In the genomic region with DNA sequence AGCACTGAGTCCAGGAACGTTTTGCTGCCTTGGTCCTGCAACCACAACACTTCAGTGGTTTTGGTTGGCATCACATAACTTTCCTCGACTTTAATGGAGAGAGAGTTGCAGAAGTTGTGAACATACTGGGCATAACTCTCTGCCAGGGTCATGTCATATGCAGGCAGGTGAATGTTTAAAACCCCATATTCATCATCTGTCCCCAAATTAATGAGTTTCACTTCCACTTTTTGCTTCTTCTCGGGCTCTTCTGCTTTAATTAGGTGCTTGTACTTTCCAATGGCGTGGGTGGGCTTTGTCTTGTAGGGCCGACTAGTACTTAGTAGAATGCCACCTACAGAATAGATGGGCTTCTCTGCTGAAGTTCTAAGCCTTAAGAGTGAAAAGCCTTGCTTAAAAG, we compare ENCODE assay signal across 10 cellular contexts. TPM values are rescaled to one million over a fixed set of nuclear protein-coding genes. Genes with fewer than 3 reads are reported as not detected.
A peak's percentile ranks its signal among the peaks of the same experiment; 100 is the strongest.
DNase-seq lines count a peak whose midpoint lies in the region; ATAC-seq and TF ChIP-seq lines count a peak whose summit lies in the region.
"Had no signal": no experiment of that assay in that cellular context is flagged by ENCODE, and none has a peak within 500 bp of the region (broad histone marks: within the 10 kb centered on the region; RNA-seq: fewer than 3 reads in every experiment).

No MANE protein-coding gene starts in this region.

- CTCF ChIA-PET in mammary epithelial cell (lab: Charles Lee; ENCODE audit: low non-redundant PET) (no interaction called here), T-cell (lab: Charles Lee) (no interaction called here)
- CTCF ChIA-PET in CD8-positive, alpha-beta memory T cell (lab: Charles Lee): no interaction called here

- H3K4me1 Mint-ChIP-seq in CD8-positive, alpha-beta memory T cell: no peaks in the 10 kb centered on the region
- no peaks in the 10 kb centered on the region for H3K4me1 Mint-ChIP-seq in T-cell

- H3K27me3 ChIP-seq in SJSA1 (replicated peaks): no peaks in the 10 kb centered on the region
- no peaks in the 10 kb centered on the region for H3K27me3 ChIP-seq in mammary epithelial cell (ENCODE audit: insufficient read depth, low read length)
- no peaks in the 10 kb centered on the region for H3K27me3 ChIP-seq in CD8-positive, alpha-beta memory T cell (ENCODE audit: insufficient read depth, low read length, poor library complexity, severe bottlenecking)

- no peak overlapping the region for H3K9ac ChIP-seq in mammary epithelial cell (ENCODE audit: insufficient read depth, low read length)

- POLR2A ChIA-PET in CD8-positive, alpha-beta memory T cell (lab: Charles Lee): no interaction called here
- POLR2A ChIA-PET in T-cell (lab: Charles Lee): no interaction called here

- no peak for TF ChIP-seq CTCF in mammary epithelial cell (conservative IDR thresholded peaks at IDR 0.05 in 1 of 2, IDR thresholded peaks at IDR 0.05 in 1 of 2; ENCODE audit: extremely low read depth in 1 of 2, insufficient read depth in 1 of 2, low read depth in 1 of 2, low read length in 2 of 2)

- intact Hi-C loops in mammary epithelial cell (cut with micrococcal nuclease): no loop called here

- WGBS in mammary epithelial cell (ENCODE audit: low coverage, missing lambda C conversion rate): 51% methylated on average over 5 of the region's 5 CpGs

- no peak overlapping the region for H3K4me3 Mint-ChIP-seq in CD8-positive, alpha-beta memory T cell
- no peak overlapping the region for H3K4me3 Mint-ChIP-seq in T-cell

- no peak overlapping the region for H3K27ac Mint-ChIP-seq in CD8-positive, alpha-beta memory T cell
- no peak overlapping the region for H3K27ac Mint-ChIP-seq in T-cell

- ATAC-seq in GM18861 (IDR thresholded peaks at IDR 0.05; ENCODE audit: unreplicated experiment) (peak; percentile 97), GM21526 (IDR thresholded peaks at IDR 0.05; ENCODE audit: low FRiP score, unreplicated experiment) (peak; percentile 95), HG03097 (IDR thresholded peaks at IDR 0.05; ENCODE audit: low FRiP score, unreplicated experiment) (peak; percentile 68), T-cell (replicated peaks in 1 of 4) (no peak)
- no peak for ATAC-seq in activated CD4-positive, CD25-positive, alpha-beta regulatory T cell treated with anti-CD3 and anti-CD28 coated beads, Interleukin-2, amount 50 U/mL, for 24 hours

- H3K4me3 ChIP-seq in SJSA1: no peak overlapping the region
- H3K4me3 ChIP-seq in mammary epithelial cell (replicated peaks in 1 of 3; ENCODE audit: insufficient read depth in 1 of 3, low read depth in 2 of 3, low read length in 3 of 3): no peak overlapping the region
- H3K4me3 ChIP-seq in CD8-positive, alpha-beta memory T cell (ENCODE audit: low read length): no peak overlapping the region

- BruUV-seq in mammary epithelial cell (replicated peaks; lab: Mats Ljungman, UMichigan): no TSS peak

- H3K9me3 ChIP-seq in SJSA1 (replicated peaks): no peaks in the 10 kb centered on the region
- H3K9me3 ChIP-seq in mammary epithelial cell (replicated peaks; ENCODE audit: insufficient read depth, low read length): no peaks in the 10 kb centered on the region
- no peaks in the 10 kb centered on the region for H3K9me3 ChIP-seq in CD8-positive, alpha-beta memory T cell (ENCODE audit: low read length)

- DNase-seq in SJSA1 (ENCODE audit: low read depth in 1 of 2, low spot score in 2 of 2) (no peak), mammary epithelial cell (no peak), T-cell (no peak)
- no peak for DNase-seq in CD8-positive, alpha-beta memory T cell
- DNase-seq: activated gamma-delta T cell treated with Interleukin-2 at 50 U/mL for 16 hours, foreskin fibroblast had no signal

- dilution Hi-C loops in mammary epithelial cell (cut with HindIII; ENCODE audit: low sequenced_read_pairs): no loop called here

- no peaks in the 10 kb centered on the region for H3K79me2 ChIP-seq in mammary epithelial cell (ENCODE audit: insufficient read depth, low read length)

- H4K20me1 ChIP-seq in mammary epithelial cell (ENCODE audit: insufficient read depth, low read length): no peaks in the 10 kb centered on the region

- no peak overlapping the region for H2AFZ ChIP-seq in mammary epithelial cell (ENCODE audit: low read depth, low read length)

- peaks cover 0 to 1% (median 0%) of the 10 kb centered on the region in 3 donors for H3K36me3 Mint-ChIP-seq in CD8-positive, alpha-beta memory T cell
- no peaks in the 10 kb centered on the region for H3K36me3 Mint-ChIP-seq in T-cell

- H3K27ac ChIP-seq in SJSA1 (peak overlapping the region; percentile 74), mammary epithelial cell (ENCODE audit: insufficient read depth, low read depth, low read length) (no peak overlapping the region)
- no peak overlapping the region for H3K27ac ChIP-seq in CD8-positive, alpha-beta memory T cell (ENCODE audit: low read depth, low read length)

- H3K4me2 ChIP-seq in mammary epithelial cell (ENCODE audit: insufficient read depth, low read depth, low read length): no peak overlapping the region

- peaks cover 12 to 34% of the 10 kb centered on the region in 2 donors for H3K27me3 Mint-ChIP-seq in CD8-positive, alpha-beta memory T cell
- peaks cover 21 to 24% of the 10 kb centered on the region in 2 donors for H3K27me3 Mint-ChIP-seq in T-cell

- peaks cover 0 to 3% (median 0%) of the 10 kb centered on the region in 5 donors for H3K9me3 Mint-ChIP-seq in CD8-positive, alpha-beta memory T cell
- no peaks in the 10 kb centered on the region for H3K9me3 Mint-ChIP-seq in T-cell

- in situ Hi-C loops in mammary epithelial cell (cut with MboI; ENCODE audit: low sequenced_read_pairs in 2 of 2): no loop called here

- H3K4me1 ChIP-seq in SJSA1 (replicated peaks): peaks cover 58% of the 10 kb centered on the region
- H3K4me1 ChIP-seq in mammary epithelial cell (ENCODE audit: insufficient read depth, low read length): no peaks in the 10 kb centered on the region
- no peaks in the 10 kb centered on the region for H3K4me1 ChIP-seq in CD8-positive, alpha-beta memory T cell (ENCODE audit: insufficient read depth, low read length)

- H3K36me3 ChIP-seq in SJSA1 (no peaks in the 10 kb centered on the region), mammary epithelial cell (ENCODE audit: insufficient read depth, low read length) (no peaks in the 10 kb centered on the region)
- no peaks in the 10 kb centered on the region for H3K36me3 ChIP-seq in CD8-positive, alpha-beta memory T cell (ENCODE audit: insufficient read depth, low read length)

RNA-seq across cellular contexts. Expression of gene TFAP2A, which starts 45.2 kb away (rescaled TPM):
- total RNA-seq in SJSA1 (2014; rRNA removed; shearing (Covaris generic)): 5.8 and 10.2 TPM in 2 replicates
- total RNA-seq in mammary epithelial cell: 100 to 1,000 TPM in 1 of 2 donors, 10 to 100 TPM in 1; 15.7 to 112 TPM
- polyA plus RNA-seq in mammary epithelial cell: 18.8 TPM
- polyA minus RNA-seq in mammary epithelial cell: 31.8 TPM
- not detected for total RNA-seq in CD8-positive, alpha-beta memory T cell
- not detected for polyA plus RNA-seq in CD8-positive, alpha-beta memory T cell
- total RNA-seq in T-cell: under 1 TPM in 3 of 5 donors, not detected in 2; 0.15 to 0.69 (median 0.28) TPM

Comparison
In these comparisons a context has a peak if more than half of its experiments do, and no peak if none do; other contexts are left out.
1. ATAC-seq: peak in GM18861 (single experiment), GM21526 (single experiment) and HG03097 (single experiment); none in activated CD4-positive, CD25-positive, alpha-beta regulatory T cell treated with anti-CD3 and anti-CD28 coated beads, Interleukin-2, amount 50 U/mL, for 24 hours (0 of 2) and T-cell (0 of 4).